1 cellular context compared by ENCODE assay signal in genomic region chr15:77419050-77419835, GRCh38.
TF ChIP-seq lines count a peak whose summit lies in the region.

No MANE protein-coding gene starts in this region.

TF ChIP-seq in GM12878, 131 proteins besides CTCF, POLR2A, EP300 and RAD21 (continued from another document):
- TF ChIP-seq JUND (IDR thresholded peaks at IDR 0.05; ENCODE audit: low read depth, low read length) = no peak
- TF ChIP-seq ZBTB11 (CRISPR knock-in tag; IDR thresholded peaks at IDR 0.05) = no peak
- no peak for TF ChIP-seq ZNF592 (IDR thresholded peaks at IDR 0.05)
- TF ChIP-seq IKZF2 (IDR thresholded peaks at IDR 0.05) = peak in 1 of 2 experiments; percentile 24; a peak in 1 of 4 replicates
- TF ChIP-seq SPI1 (IDR thresholded peaks at IDR 0.05; ENCODE audit: borderline replicate concordance, insufficient read depth, low read depth, low read length) = no peak
- TF ChIP-seq, protein P1, sequence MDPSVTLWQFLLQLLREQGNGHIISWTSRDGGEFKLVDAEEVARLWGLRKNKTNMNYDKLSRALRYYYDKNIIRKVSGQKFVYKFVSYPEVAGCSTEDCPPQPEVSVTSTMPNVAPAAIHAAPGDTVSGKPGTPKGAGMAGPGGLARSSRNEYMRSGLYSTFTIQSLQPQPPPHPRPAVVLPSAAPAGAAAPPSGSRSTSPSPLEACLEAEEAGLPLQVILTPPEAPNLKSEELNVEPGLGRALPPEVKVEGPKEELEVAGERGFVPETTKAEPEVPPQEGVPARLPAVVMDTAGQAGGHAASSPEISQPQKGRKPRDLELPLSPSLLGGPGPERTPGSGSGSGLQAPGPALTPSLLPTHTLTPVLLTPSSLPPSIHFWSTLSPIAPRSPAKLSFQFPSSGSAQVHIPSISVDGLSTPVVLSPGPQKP (IDR thresholded peaks at IDR 0.05; ENCODE audit: low read depth, low read length) = no peak
- TF ChIP-seq TCF12 (IDR thresholded peaks at IDR 0.05; ENCODE audit: low read depth, low read length) = 0 out of 2 replicates have a peak, but pooled peaks have one; percentile 11
- TF ChIP-seq RELA (IDR thresholded peaks at IDR 0.05; ENCODE audit: borderline replicate concordance, partially characterized antibody) = no peak
- no peak; the same call in 1 of the 2 replicates for TF ChIP-seq MTA3 (IDR thresholded peaks at IDR 0.05; ENCODE audit: borderline replicate concordance, low read length)
- no peak for TF ChIP-seq HCFC1 (IDR thresholded peaks at IDR 0.05; ENCODE audit: low read length)
- TF ChIP-seq SRF (IDR thresholded peaks at IDR 0.05; ENCODE audit: low read depth in 2 of 2, low read length in 2 of 2) = no peak
- TF ChIP-seq ZSCAN29 (IDR thresholded peaks at IDR 0.05) = 0 out of 2 replicates have a peak, but pooled peaks have one; percentile 20
- TF ChIP-seq RELB (IDR thresholded peaks at IDR 0.05; ENCODE audit: low read depth) = no peak
- 0 out of 2 replicates have a peak, but pooled peaks have one; percentile 11 for TF ChIP-seq ZNF217 (IDR thresholded peaks at IDR 0.05)
- TF ChIP-seq DPF2 (IDR thresholded peaks at IDR 0.05) = peak; percentile 33; the same call in 1 of the 2 replicates
- no peak for TF ChIP-seq SMAD1 (IDR thresholded peaks at IDR 0.05; ENCODE audit: low read depth, partially characterized antibody)
- no peak for TF ChIP-seq MEF2A (IDR thresholded peaks at IDR 0.05; ENCODE audit: insufficient read depth, low read depth, low read length)
- no peak for TF ChIP-seq CBFB (IDR thresholded peaks at IDR 0.05; ENCODE audit: low read depth)
- 0 out of 2 replicates have a peak, but pooled peaks have one; percentile 42 for TF ChIP-seq WRNIP1 (IDR thresholded peaks at IDR 0.05; ENCODE audit: borderline replicate concordance, low read depth, low read length)
- TF ChIP-seq SUPT20H (IDR thresholded peaks at IDR 0.05; ENCODE audit: borderline replicate concordance, control insufficient read depth, low read depth, low read length) = no peak
- TF ChIP-seq CREB1 (IDR thresholded peaks at IDR 0.05; ENCODE audit: low read depth) = no peak
- TF ChIP-seq BMI1 (IDR thresholded peaks at IDR 0.05; ENCODE audit: borderline replicate concordance) = no peak
- no peak for TF ChIP-seq POU2F2 (IDR thresholded peaks at IDR 0.05; ENCODE audit: borderline replicate concordance, low read depth, low read length)
- TF ChIP-seq MXI1 (IDR thresholded peaks at IDR 0.05; ENCODE audit: low read depth, low read length) = peak; percentile 32; the same call in 1 of the 2 replicates
- no peak for TF ChIP-seq TCF7 (IDR thresholded peaks at IDR 0.05; ENCODE audit: borderline replicate concordance)
- TF ChIP-seq ESRRA (IDR thresholded peaks at IDR 0.05; ENCODE audit: low read length) = no peak
- 0 out of 2 replicates have a peak, but pooled peaks have one; percentile 7 for TF ChIP-seq PAX5 (IDR thresholded peaks at IDR 0.05; ENCODE audit: borderline replicate concordance, low read depth, low read length)
- TF ChIP-seq EGR1 (IDR thresholded peaks at IDR 0.05; ENCODE audit: borderline replicate concordance in 1 of 2, low read depth in 2 of 2, low read length in 2 of 2) = peak in 1 of 2 experiments; percentile 63; a peak in 1 of 3 replicates
- TF ChIP-seq PRDM15 (CRISPR knock-in tag; IDR thresholded peaks at IDR 0.05) = no peak
- TF ChIP-seq, protein P2, sequence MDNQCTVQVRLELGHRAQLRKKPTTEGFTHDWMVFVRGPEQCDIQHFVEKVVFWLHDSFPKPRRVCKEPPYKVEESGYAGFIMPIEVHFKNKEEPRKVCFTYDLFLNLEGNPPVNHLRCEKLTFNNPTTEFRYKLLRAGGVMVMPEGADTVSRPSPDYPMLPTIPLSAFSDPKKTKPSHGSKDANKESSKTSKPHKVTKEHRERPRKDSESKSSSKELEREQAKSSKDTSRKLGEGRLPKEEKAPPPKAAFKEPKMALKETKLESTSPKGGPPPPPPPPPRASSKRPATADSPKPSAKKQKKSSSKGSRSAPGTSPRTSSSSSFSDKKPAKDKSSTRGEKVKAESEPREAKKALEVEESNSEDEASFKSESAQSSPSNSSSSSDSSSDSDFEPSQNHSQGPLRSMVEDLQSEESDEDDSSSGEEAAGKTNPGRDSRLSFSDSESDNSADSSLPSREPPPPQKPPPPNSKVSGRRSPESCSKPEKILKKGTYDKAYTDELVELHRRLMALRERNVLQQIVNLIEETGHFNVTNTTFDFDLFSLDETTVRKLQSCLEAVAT (IDR thresholded peaks at IDR 0.05) = 0 out of 2 replicates have a peak, but pooled peaks have one; percentile 12
- TF ChIP-seq STAT1 (conservative IDR thresholded peaks at IDR 0.05) = no peak
- TF ChIP-seq, protein P3, sequence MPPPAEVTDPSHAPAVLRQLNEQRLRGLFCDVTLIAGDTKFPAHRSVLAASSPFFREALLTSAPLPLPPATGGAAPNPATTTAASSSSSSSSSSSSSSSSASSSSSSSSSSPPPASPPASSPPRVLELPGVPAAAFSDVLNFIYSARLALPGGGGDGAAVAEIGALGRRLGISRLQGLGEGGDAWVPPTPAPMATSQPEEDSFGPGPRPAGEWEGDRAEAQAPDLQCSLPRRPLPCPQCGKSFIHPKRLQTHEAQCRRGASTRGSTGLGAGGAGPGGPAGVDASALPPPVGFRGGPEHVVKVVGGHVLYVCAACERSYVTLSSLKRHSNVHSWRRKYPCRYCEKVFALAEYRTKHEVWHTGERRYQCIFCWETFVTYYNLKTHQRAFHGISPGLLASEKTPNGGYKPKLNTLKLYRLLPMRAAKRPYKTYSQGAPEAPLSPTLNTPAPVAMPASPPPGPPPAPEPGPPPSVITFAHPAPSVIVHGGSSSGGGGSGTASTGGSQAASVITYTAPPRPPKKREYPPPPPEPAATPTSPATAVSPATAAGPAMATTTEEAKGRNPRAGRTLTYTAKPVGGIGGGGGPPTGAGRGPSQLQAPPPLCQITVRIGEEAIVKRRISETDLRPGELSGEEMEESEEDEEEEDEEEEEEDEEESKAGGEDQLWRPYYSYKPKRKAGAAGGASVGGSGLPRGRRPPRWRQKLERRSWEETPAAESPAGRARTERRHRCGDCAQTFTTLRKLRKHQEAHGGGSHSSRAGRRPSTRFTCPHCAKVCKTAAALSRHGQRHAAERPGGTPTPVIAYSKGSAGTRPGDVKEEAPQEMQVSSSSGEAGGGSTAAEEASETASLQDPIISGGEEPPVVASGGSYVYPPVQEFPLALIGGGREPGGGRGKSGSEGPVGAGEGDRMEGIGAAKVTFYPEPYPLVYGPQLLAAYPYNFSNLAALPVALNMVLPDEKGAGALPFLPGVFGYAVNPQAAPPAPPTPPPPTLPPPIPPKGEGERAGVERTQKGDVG (CRISPR knock-in tag; IDR thresholded peaks at IDR 0.05) = no peak
- TF ChIP-seq IKZF1 (conservative IDR thresholded peaks at IDR 0.05) = peak; percentile 64
- TF ChIP-seq USF2 (IDR thresholded peaks at IDR 0.05; ENCODE audit: borderline replicate concordance, low read depth, low read length) = no peak
